Comparison of ENCODE assay signal across 22 cellular contexts in the genomic region with DNA sequence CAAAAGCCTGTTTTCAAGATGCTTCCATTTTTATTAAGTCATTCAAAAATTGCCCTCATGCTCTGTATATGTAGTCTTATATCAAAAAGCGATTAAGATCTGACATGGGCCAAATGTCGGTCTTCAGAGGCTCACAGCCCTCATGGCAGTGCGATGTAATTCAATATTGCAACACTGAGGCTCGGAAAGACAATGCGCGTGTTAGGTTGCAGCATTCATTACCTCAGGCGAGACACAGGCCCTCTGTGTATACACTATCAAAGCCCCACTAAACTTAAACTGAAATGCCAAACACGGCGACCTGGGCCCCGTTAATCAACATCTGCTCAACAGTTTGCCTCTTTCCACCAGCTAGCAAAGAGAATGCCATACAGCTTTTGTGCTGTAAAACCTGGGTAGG.
"Had no signal": no experiment of that assay in that cellular context is flagged by ENCODE, and none has a peak within 500 bp of the region (broad histone marks: within the 10 kb centered on the region; RNA-seq: fewer than 3 reads in every experiment).

No MANE protein-coding gene starts in this region.

- H3K4me1 ChIP-seq: gastroesophageal sphincter, right lobe of liver, stomach had no signal

- H3K27ac ChIP-seq: gastroesophageal sphincter, heart left ventricle, ovary, right lobe of liver, stomach had no signal

- H3K27me3 ChIP-seq: gastroesophageal sphincter, heart left ventricle, ovary, right lobe of liver, stomach had no signal

- H3K9me3 ChIP-seq: gastroesophageal sphincter, heart left ventricle, ovary, right lobe of liver, stomach had no signal

- H3K36me3 ChIP-seq: gastroesophageal sphincter, heart left ventricle, ovary, right lobe of liver, stomach had no signal

- H3K36me3 Mint-ChIP-seq: activated CD4-positive, alpha-beta memory T cell treated with anti-CD3 and anti-CD28 coated beads for 36 hours; activated naive CD8-positive, alpha-beta T cell treated with anti-CD3 and anti-CD28 coated beads for 36 hours; immature natural killer cell; stimulated activated effector memory CD8-positive, alpha-beta T cell treated with anti-CD3 and anti-CD28 coated beads, Interleukin-12 subunit alpha, Interleukin-12 subunit beta, amount 100 ng/mL, for 72 hours; type B pancreatic cell had no signal

- H3K4me1 Mint-ChIP-seq: activated B cell treated with CpG ODN at 0.5 μM for 24 hours; activated naive CD8-positive, alpha-beta T cell treated with anti-CD3 and anti-CD28 coated beads for 36 hours; immature natural killer cell; stimulated activated effector memory CD8-positive, alpha-beta T cell treated with anti-CD3 and anti-CD28 coated beads, Interleukin-12 subunit alpha, Interleukin-12 subunit beta, amount 100 ng/mL, for 72 hours had no signal

- ATAC-seq: esophagus mucosa; gastroesophageal sphincter; heart left ventricle; left ventricle myocardium superior; right lobe of liver; stimulated activated effector memory CD8-positive, alpha-beta T cell treated with anti-CD3 and anti-CD28 coated beads, Interleukin-12 subunit alpha, Interleukin-12 subunit beta, amount 100 ng/mL, for 72 hours had no signal

- H3K27me3 Mint-ChIP-seq: activated B cell treated with CpG ODN at 0.5 μM for 24 hours; activated CD4-positive, alpha-beta memory T cell treated with anti-CD3 and anti-CD28 coated beads for 36 hours; dendritic cell treated with granulocyte-macrophage colony-stimulating factor and Interleukin-4, amounts not matched to agents 40 ng/mL and 50 ng/mL, for 4 days had no signal

- H3K9me3 Mint-ChIP-seq: activated B cell treated with CpG ODN at 0.5 μM for 24 hours; activated CD4-positive, alpha-beta memory T cell treated with anti-CD3 and anti-CD28 coated beads for 36 hours; activated naive CD8-positive, alpha-beta T cell treated with anti-CD3 and anti-CD28 coated beads for 36 hours; dendritic cell treated with granulocyte-macrophage colony-stimulating factor and Interleukin-4, amounts not matched to agents 40 ng/mL and 50 ng/mL, for 4 days; type B pancreatic cell had no signal

- H3K4me3 ChIP-seq: gastroesophageal sphincter, heart left ventricle, ovary, right lobe of liver, stomach had no signal

- H3K27ac Mint-ChIP-seq: activated B cell treated with CpG ODN at 0.5 μM for 24 hours; activated CD4-positive, alpha-beta memory T cell treated with anti-CD3 and anti-CD28 coated beads for 36 hours; activated naive CD8-positive, alpha-beta T cell treated with anti-CD3 and anti-CD28 coated beads for 36 hours; dendritic cell treated with granulocyte-macrophage colony-stimulating factor and Interleukin-4, amounts not matched to agents 40 ng/mL and 50 ng/mL, for 4 days; immature natural killer cell; stimulated activated effector memory CD8-positive, alpha-beta T cell treated with anti-CD3 and anti-CD28 coated beads, Interleukin-12 subunit alpha, Interleukin-12 subunit beta, amount 100 ng/mL, for 72 hours; type B pancreatic cell had no signal

- DNase-seq: activated B cell treated with CpG ODN at 0.5 μM for 24 hours; activated CD4-positive, alpha-beta memory T cell treated with anti-CD3 and anti-CD28 coated beads for 36 hours; activated CD4-positive, alpha-beta T cell treated with anti-CD3 and anti-CD28 coated beads for 4 hours; activated naive CD4-positive, alpha-beta T cell; activated naive CD8-positive, alpha-beta T cell treated with anti-CD3 and anti-CD28 coated beads for 36 hours; activated T-cell treated with anti-CD3 and anti-CD28 coated beads for 4 hours; amniotic stem cell; effector CD8-positive, alpha-beta T cell; heart left ventricle; immature natural killer cell; kidney glomerular epithelial cell; left ventricle myocardium superior; ovary; right lobe of liver; small intestine; stimulated activated CD4-positive, alpha-beta T cell treated with anti-CD3 and anti-CD28 coated beads, Interleukin-4, amount 100 ng/mL, for 24 hours; stomach had no signal

- H3K4me3 Mint-ChIP-seq: activated B cell treated with CpG ODN at 0.5 μM for 24 hours; activated CD4-positive, alpha-beta memory T cell treated with anti-CD3 and anti-CD28 coated beads for 36 hours; activated naive CD8-positive, alpha-beta T cell treated with anti-CD3 and anti-CD28 coated beads for 36 hours; dendritic cell treated with granulocyte-macrophage colony-stimulating factor and Interleukin-4, amounts not matched to agents 40 ng/mL and 50 ng/mL, for 4 days; immature natural killer cell; stimulated activated effector memory CD8-positive, alpha-beta T cell treated with anti-CD3 and anti-CD28 coated beads, Interleukin-12 subunit alpha, Interleukin-12 subunit beta, amount 100 ng/mL, for 72 hours; type B pancreatic cell had no signal
